ENCODE assay signal across 17 cellular contexts in the genomic region with DNA sequence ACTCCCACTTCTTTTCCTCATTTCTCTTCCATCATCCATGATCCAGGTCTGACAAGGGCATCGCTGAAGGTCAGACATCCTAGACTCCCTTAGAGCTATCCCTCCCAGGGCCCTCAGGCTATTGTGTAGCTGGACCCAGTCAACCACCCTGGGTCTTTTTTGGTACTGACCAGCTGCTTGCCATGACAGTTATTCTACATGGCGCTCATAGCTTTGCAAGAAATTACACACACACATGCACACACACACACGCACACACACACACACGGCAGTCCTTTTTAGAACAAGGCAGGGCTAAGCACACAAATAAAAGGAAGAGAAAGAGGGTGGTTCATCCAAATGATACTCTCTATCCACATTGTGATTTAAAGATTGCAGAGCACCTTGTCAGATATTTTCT. TPM values are rescaled to one million over a fixed set of nuclear protein-coding genes. Genes with fewer than 3 reads are reported as not detected.
"Had no signal": no experiment of that assay in that cellular context is flagged by ENCODE, and none has a peak within 500 bp of the region (broad histone marks: within the 10 kb centered on the region; RNA-seq: fewer than 3 reads in every experiment).

No MANE protein-coding gene starts in this region.

- H3K9me3 Mint-ChIP-seq: activated T-helper 17 cell treated with anti-CD3 and anti-CD28 coated beads, Interleukin-2, amount 50 U/mL, for 72 hours; natural killer cell treated with Interleukin-12 subunit alpha and Interleukin-12 subunit beta and Interleukin-15 and Interleukin-18, amount 100 ng/mL, for 72 hours; stimulated activated effector memory CD8-positive, alpha-beta T cell treated with anti-CD3 and anti-CD28 coated beads, Interleukin-12 subunit alpha, Interleukin-12 subunit beta, amount 100 ng/mL, for 72 hours had no signal

- H3K27me3 Mint-ChIP-seq: activated T-helper 17 cell treated with anti-CD3 and anti-CD28 coated beads, Interleukin-2, amount 50 U/mL, for 72 hours had no signal

- H3K9me3 ChIP-seq: ascending aorta, ovary had no signal

- H3K27ac ChIP-seq: ascending aorta, ovary, VCaP had no signal

- DNase-seq: activated CD4-positive, alpha-beta T cell treated with anti-CD3 and anti-CD28 coated beads for 1 hour; activated CD4-positive, alpha-beta T cell treated with anti-CD3 and anti-CD28 coated beads, Interleukin-2, amount 50 U/mL, for 4 hours; activated naive CD4-positive, alpha-beta T cell treated with Interleukin-2 at 50 U/mL for 16 hours; activated T-cell treated with anti-CD3 and anti-CD28 coated beads for 4 hours; erythroblast; ovary; stimulated activated CD4-positive, alpha-beta T cell treated with anti-CD3 and anti-CD28 coated beads, Interleukin-12 subunit alpha, Interleukin-12 subunit beta, amount 100 ng/mL, for 4 hours; stimulated activated CD4-positive, alpha-beta T cell treated with anti-CD3 and anti-CD28 coated beads, Interleukin-2, amount 100 ng/mL, for 24 hours had no signal

- H3K36me3 ChIP-seq: ascending aorta, ovary had no signal

- H3K27me3 ChIP-seq: ascending aorta, ovary had no signal

- ATAC-seq: activated T-helper 17 cell treated with anti-CD3 and anti-CD28 coated beads, Interleukin-2, amount 50 U/mL, for 72 hours; natural killer cell treated with Interleukin-12 subunit alpha and Interleukin-12 subunit beta and Interleukin-15 and Interleukin-18, amount 100 ng/mL, for 72 hours; stimulated activated effector memory CD8-positive, alpha-beta T cell treated with anti-CD3 and anti-CD28 coated beads, Interleukin-12 subunit alpha, Interleukin-12 subunit beta, amount 100 ng/mL, for 72 hours had no signal

- H3K27ac Mint-ChIP-seq: activated T-helper 17 cell treated with anti-CD3 and anti-CD28 coated beads, Interleukin-2, amount 50 U/mL, for 72 hours; natural killer cell treated with Interleukin-12 subunit alpha and Interleukin-12 subunit beta and Interleukin-15 and Interleukin-18, amount 100 ng/mL, for 72 hours; stimulated activated effector memory CD8-positive, alpha-beta T cell treated with anti-CD3 and anti-CD28 coated beads, Interleukin-12 subunit alpha, Interleukin-12 subunit beta, amount 100 ng/mL, for 72 hours had no signal

- H3K4me1 ChIP-seq: ascending aorta had no signal

- H3K4me3 Mint-ChIP-seq: activated T-helper 17 cell treated with anti-CD3 and anti-CD28 coated beads, Interleukin-2, amount 50 U/mL, for 72 hours; natural killer cell treated with Interleukin-12 subunit alpha and Interleukin-12 subunit beta and Interleukin-15 and Interleukin-18, amount 100 ng/mL, for 72 hours; stimulated activated effector memory CD8-positive, alpha-beta T cell treated with anti-CD3 and anti-CD28 coated beads, Interleukin-12 subunit alpha, Interleukin-12 subunit beta, amount 100 ng/mL, for 72 hours had no signal

- H3K36me3 Mint-ChIP-seq: natural killer cell treated with Interleukin-12 subunit alpha and Interleukin-12 subunit beta and Interleukin-15 and Interleukin-18, amount 100 ng/mL, for 72 hours; stimulated activated effector memory CD8-positive, alpha-beta T cell treated with anti-CD3 and anti-CD28 coated beads, Interleukin-12 subunit alpha, Interleukin-12 subunit beta, amount 100 ng/mL, for 72 hours had no signal

- H3K4me3 ChIP-seq: ascending aorta, ovary had no signal

- FAIRE-seq: islet of Langerhans had no signal

- H3K4me1 Mint-ChIP-seq: activated T-helper 17 cell treated with anti-CD3 and anti-CD28 coated beads, Interleukin-2, amount 50 U/mL, for 72 hours; stimulated activated effector memory CD8-positive, alpha-beta T cell treated with anti-CD3 and anti-CD28 coated beads, Interleukin-12 subunit alpha, Interleukin-12 subunit beta, amount 100 ng/mL, for 72 hours had no signal

RNA-seq across cellular contexts. Expression of a gene that starts 18.3 kb away (rescaled TPM):
- total RNA-seq: ascending aorta; cardiac septum; mesenteric fat pad; natural killer cell treated with Interleukin-12 subunit alpha and Interleukin-12 subunit beta and Interleukin-15 and Interleukin-18, amount 100 ng/mL, for 72 hours had no signal
- polyA plus RNA-seq: urinary bladder had no signal
